17 cellular contexts compared by ENCODE assay signal in the genomic region with DNA sequence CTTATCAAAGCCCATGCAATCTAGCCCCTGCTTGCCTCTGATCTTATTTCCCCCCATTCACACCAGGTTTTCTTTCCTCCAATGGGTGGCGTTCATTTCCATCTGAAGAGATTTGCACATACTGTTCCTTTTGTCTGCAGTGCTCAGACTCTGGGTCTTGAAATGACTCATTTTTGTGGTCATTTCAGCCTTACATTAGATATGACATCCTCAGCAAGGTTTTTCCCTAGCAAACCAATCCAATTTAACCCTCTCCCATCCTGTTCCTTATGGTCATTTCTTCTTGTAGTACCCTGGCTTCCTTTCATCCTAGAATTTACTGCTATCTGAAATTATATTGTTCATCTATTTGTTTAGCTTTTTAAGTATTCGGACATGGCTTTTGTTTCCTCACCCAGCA. TPM values are rescaled to one million over a fixed set of nuclear protein-coding genes. Genes with fewer than 3 reads are reported as not detected.
A peak's percentile ranks its signal among the peaks of the same experiment; 100 is the strongest.
DNase-seq lines count a peak whose midpoint lies in the region; ATAC-seq, FAIRE-seq and TF ChIP-seq lines count a peak whose summit lies in the region.
"Had no signal": no experiment of that assay in that cellular context is flagged by ENCODE, and none has a peak within 500 bp of the region (broad histone marks: within the 10 kb centered on the region; RNA-seq: fewer than 3 reads in every experiment).

No MANE protein-coding gene starts in this region.

- no peaks in the 10 kb centered on the region for H4K20me1 ChIP-seq in HepG2 (ENCODE audit: insufficient read depth, low read length)

- DNase-seq in HepG2 (ENCODE audit: low spot score) (no peak), right lobe of liver (no peak), NCI-H1930 (lab: John Stamatoyannopoulos, UW) (no peak), NCI-H187 (lab: John Stamatoyannopoulos, UW) (no peak)
- no peak for DNase-seq in stimulated activated CD4-positive, alpha-beta T cell treated with anti-CD3 and anti-CD28 coated beads, Interleukin-1b, Interleukin-23, amount 100 ng/mL, for 48 hours
- no peak for DNase-seq in activated naive CD8-positive, alpha-beta T cell treated with anti-CD3 and anti-CD28 coated beads, Interleukin-2, amount 50 U/mL, for 24 hours
- DNase-seq: activated T-cell treated with anti-CD3 and anti-CD28 coated beads, Interleukin-2, amount 50 U/mL, for 1 hour; GDM1; NCI-H510A treated with DMSO at 0.1 percent for 48 hours had no signal

- in situ Hi-C loops in HepG2 (cut with HindIII; ENCODE audit: extremely low pct_ligation_motif_present, low pct_unique_long_range_greater_than_20kb): no loop called here

- TF ChIP-seq EP300 in HepG2 (IDR thresholded peaks at IDR 0.05; ENCODE audit: low read depth in 2 of 2, low read length in 2 of 2) (no peak), HepG2 (CRISPR knock-in tag; IDR thresholded peaks at IDR 0.05; ENCODE audit: borderline replicate concordance) (no peak)

- H3K27ac ChIP-seq in HepG2 (ENCODE audit: extremely low read length, insufficient read depth, low read length): no peak overlapping the region
- no peak overlapping the region for H3K27ac ChIP-seq in right lobe of liver

- no peaks in the 10 kb centered on the region for H3K27me3 Mint-ChIP-seq in activated naive CD8-positive, alpha-beta T cell treated with anti-CD3 and anti-CD28 coated beads, Interleukin-2, amount 50 U/mL, for 24 hours
- H3K27me3 Mint-ChIP-seq: central memory CD8-positive, alpha-beta T cell had no signal

- TF ChIP-seq CTCF in HepG2 (CRISPR knock-in tag; IDR thresholded peaks at IDR 0.05): no peak
- TF ChIP-seq CTCF in right lobe of liver (IDR thresholded peaks at IDR 0.05): no peak

- H3K36me3 Mint-ChIP-seq in activated naive CD8-positive, alpha-beta T cell treated with anti-CD3 and anti-CD28 coated beads, Interleukin-2, amount 50 U/mL, for 24 hours (ENCODE audit: low read depth): no peaks in the 10 kb centered on the region

- WGBS in HepG2 (ENCODE audit: low lambda C conversion rate): 97% methylated on average over 2 of the region's 2 CpGs
- WGBS in right lobe of liver (ENCODE audit: insufficient coverage, low coverage, low lambda C conversion rate, missing lambda C conversion rate): 64% methylated on average over 2 of the region's 2 CpGs

- TF ChIP-seq RAD21 in HepG2 (CRISPR knock-in tag; IDR thresholded peaks at IDR 0.05): no peak

- H3K27me3 ChIP-seq in HepG2 (ENCODE audit: control insufficient read depth in 1 of 2, insufficient read depth in 2 of 2, low read length in 2 of 2): no peaks in the 10 kb centered on the region
- H3K27me3 ChIP-seq in right lobe of liver: no peaks in the 10 kb centered on the region

- no peak overlapping the region for H3K4me2 ChIP-seq in HepG2 (ENCODE audit: low read depth, low read length)

- FAIRE-seq in HepG2 (lab: Jason Lieb, UNC): no peak
- FAIRE-seq: frontal cortex had no signal

- H3K4me3 ChIP-seq in HepG2 (replicated peaks in 1 of 3; ENCODE audit: insufficient read depth in 1 of 3, low read depth in 2 of 3, low read length in 3 of 3) (no peak overlapping the region), right lobe of liver (no peak overlapping the region)
- H3K4me3 ChIP-seq: lung had no signal

- H3K4me1 ChIP-seq in HepG2 (ENCODE audit: insufficient read depth, low read length) (peaks cover 9% of the 10 kb centered on the region; the same call in 1 of the 2 replicates), right lobe of liver (no peaks in the 10 kb centered on the region)

- TF ChIP-seq POLR2A in HepG2 (IDR thresholded peaks at IDR 0.05; ENCODE audit: insufficient read depth in 1 of 2, low read depth in 2 of 2, low read length in 2 of 2) (no peak), right lobe of liver (IDR thresholded peaks at IDR 0.05) (no peak)

- no peaks in the 10 kb centered on the region for H3K36me3 ChIP-seq in HepG2 (replicated peaks in 1 of 2; ENCODE audit: control insufficient read depth in 1 of 2, insufficient read depth in 2 of 2, low read length in 2 of 2)
- no peaks in the 10 kb centered on the region for H3K36me3 ChIP-seq in right lobe of liver

- no peak overlapping the region for H3K4me3 Mint-ChIP-seq in activated naive CD8-positive, alpha-beta T cell treated with anti-CD3 and anti-CD28 coated beads, Interleukin-2, amount 50 U/mL, for 24 hours
- H3K4me3 Mint-ChIP-seq: central memory CD8-positive, alpha-beta T cell had no signal

- POLR2A ChIA-PET in HepG2 (lab: Yijun Ruan, JAX): no interaction called here

- no peaks in the 10 kb centered on the region for H3K79me2 ChIP-seq in HepG2 (ENCODE audit: insufficient read depth, low read length)

- no peaks in the 10 kb centered on the region for H3K4me1 Mint-ChIP-seq in activated naive CD8-positive, alpha-beta T cell treated with anti-CD3 and anti-CD28 coated beads, Interleukin-2, amount 50 U/mL, for 24 hours
- H3K4me1 Mint-ChIP-seq: central memory CD8-positive, alpha-beta T cell had no signal

- no peak overlapping the region for H2AFZ ChIP-seq in HepG2 (ENCODE audit: low read length)

- no peak for ATAC-seq in HepG2
- no peak for ATAC-seq in right lobe of liver
- peak; percentile 75 for ATAC-seq in HG02973 (IDR thresholded peaks at IDR 0.05; ENCODE audit: unreplicated experiment)
- peak; percentile 49; the same call in 1 of the 3 replicates for ATAC-seq in SK-N-SH treated with all-trans-retinoic acid at 6 μM for 48 hours
- ATAC-seq in activated naive CD8-positive, alpha-beta T cell treated with anti-CD3 and anti-CD28 coated beads, Interleukin-2, amount 50 U/mL, for 24 hours: no peak

- no TSS peak for BruUV-seq in HepG2 (replicated peaks; lab: Mats Ljungman, UMichigan)

- no peak overlapping the region for H3K9ac ChIP-seq in HepG2 (ENCODE audit: insufficient read depth, low read depth, low read length)

- CTCF ChIA-PET in HepG2 (lab: Yijun Ruan, JAX; ENCODE audit: low intra/inter-chr PET ratio, low total read pairs): no interaction called here

- no peak overlapping the region for H3K27ac Mint-ChIP-seq in activated naive CD8-positive, alpha-beta T cell treated with anti-CD3 and anti-CD28 coated beads, Interleukin-2, amount 50 U/mL, for 24 hours

- H3K9me3 ChIP-seq in HepG2 (ENCODE audit: low read length) (no peaks in the 10 kb centered on the region), right lobe of liver (no peaks in the 10 kb centered on the region)

- H3K9me3 Mint-ChIP-seq in activated naive CD8-positive, alpha-beta T cell treated with anti-CD3 and anti-CD28 coated beads, Interleukin-2, amount 50 U/mL, for 24 hours: no peaks in the 10 kb centered on the region
- H3K9me3 Mint-ChIP-seq: central memory CD8-positive, alpha-beta T cell had no signal

- intact Hi-C loops in HepG2 (cut with micrococcal nuclease; ENCODE audit: unreplicated experiment): no loop called here
- intact Hi-C loops in right lobe of liver (cut with DNase I): no loop called here

TF ChIP-seq in HepG2, 621 proteins besides CTCF, POLR2A, EP300 and RAD21 (continues in another document):
- no peak for TF ChIP-seq CBX5 (CRISPR knock-in tag; IDR thresholded peaks at IDR 0.05; ENCODE audit: borderline replicate concordance)
- no peak for TF ChIP-seq IKZF4 (CRISPR knock-in tag; IDR thresholded peaks at IDR 0.05; ENCODE audit: borderline replicate concordance, low read depth, not compliant biosample characterization)
- TF ChIP-seq ZNF317 (CRISPR knock-in tag; IDR thresholded peaks at IDR 0.05): peak; percentile 31; the same call in 1 of the 2 replicates
- TF ChIP-seq ZNF160 (CRISPR knock-in tag; IDR thresholded peaks at IDR 0.05): no peak
- TF ChIP-seq ZNF282 (IDR thresholded peaks at IDR 0.05; ENCODE audit: partially characterized antibody): no peak
- TF ChIP-seq NR2C2 (CRISPR knock-in tag; IDR thresholded peaks at IDR 0.05; ENCODE audit: borderline replicate concordance): no peak

TF ChIP-seq in SK-N-SH treated with all-trans-retinoic acid at 6 μM for 48 hours, 23 proteins besides CTCF, POLR2A, EP300 and RAD21 (continues in another document):
- TF ChIP-seq GLIS3 (CRISPR knock-in tag; IDR thresholded peaks at IDR 0.05) (no peak), ZFP30 (CRISPR knock-in tag; IDR thresholded peaks at IDR 0.05) (no peak), TOX (CRISPR knock-in tag; IDR thresholded peaks at IDR 0.05; ENCODE audit: borderline replicate concordance) (no peak)
- TF ChIP-seq, protein P1, sequence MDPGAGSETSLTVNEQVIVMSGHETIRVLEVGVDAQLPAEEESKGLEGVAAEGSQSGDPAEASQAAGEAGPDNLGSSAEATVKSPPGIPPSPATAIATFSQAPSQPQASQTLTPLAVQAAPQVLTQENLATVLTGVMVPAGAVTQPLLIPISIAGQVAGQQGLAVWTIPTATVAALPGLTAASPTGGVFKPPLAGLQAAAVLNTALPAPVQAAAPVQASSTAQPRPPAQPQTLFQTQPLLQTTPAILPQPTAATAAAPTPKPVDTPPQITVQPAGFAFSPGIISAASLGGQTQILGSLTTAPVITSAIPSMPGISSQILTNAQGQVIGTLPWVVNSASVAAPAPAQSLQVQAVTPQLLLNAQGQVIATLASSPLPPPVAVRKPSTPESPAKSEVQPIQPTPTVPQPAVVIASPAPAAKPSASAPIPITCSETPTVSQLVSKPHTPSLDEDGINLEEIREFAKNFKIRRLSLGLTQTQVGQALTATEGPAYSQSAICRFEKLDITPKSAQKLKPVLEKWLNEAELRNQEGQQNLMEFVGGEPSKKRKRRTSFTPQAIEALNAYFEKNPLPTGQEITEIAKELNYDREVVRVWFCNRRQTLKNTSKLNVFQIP (CRISPR knock-in tag; IDR thresholded peaks at IDR 0.05; ENCODE audit: borderline replicate concordance, low read depth): no peak

RNA-seq across cellular contexts. Expression of a gene that starts 42.5 kb away (rescaled TPM):
- total RNA-seq in HepG2 (2016; rRNA removed; fragmentation: Illumina TruSeq; extraction: Trizol) (19.6 and 39.4 TPM in 2 replicates), right lobe of liver (not detected)
- total RNA-seq in HepG2 (2016; cell fraction: cytosol; rRNA removed; fragmentation: Illumina TruSeq; extraction: Trizol; ENCODE audit: low read depth): 2.4 and 3.5 TPM in 2 replicates
- total RNA-seq in HepG2 (2016; cell fraction: insoluble cytoplasmic fraction; rRNA removed; fragmentation: Illumina TruSeq; extraction: Trizol): 19.3 and 35.5 TPM in 2 replicates
- total RNA-seq in HepG2 (2016; cell fraction: membrane; rRNA removed; fragmentation: Illumina TruSeq; extraction: Trizol): 5.8 and 8.3 TPM in 2 replicates
- total RNA-seq in HepG2 (2016; cell fraction: nucleus; rRNA removed; fragmentation: Illumina TruSeq; extraction: Trizol): 141 and 149 TPM in 2 replicates
- 14.9 and 19.9 TPM in 2 replicates for polyA plus RNA-seq in HepG2 (2011; rRNA removed)
- 2.7 and 3.9 TPM in 2 replicates for polyA plus RNA-seq in HepG2 (2011; cell fraction: cytosol; rRNA removed)
- polyA plus RNA-seq in HepG2 (2011; cell fraction: nucleus; rRNA removed): 47.7 and 48.1 TPM in 2 replicates
- polyA plus RNA-seq in HepG2 (2012): 15.2 and 31.7 TPM in 2 replicates
- 0.17 and 0.38 TPM in 2 replicates for polyA plus RNA-seq in HepG2 (2016; cell fraction: cytosol; fragmentation: Illumina TruSeq; extraction: Trizol; ENCODE audit: low read depth)
- polyA plus RNA-seq in HepG2 (2016; cell fraction: insoluble cytoplasmic fraction; fragmentation: Illumina TruSeq; extraction: Trizol; ENCODE audit: low read depth): 6.1 and 6.6 TPM in 2 replicates
- polyA plus RNA-seq in HepG2 (2016; cell fraction: membrane; fragmentation: Illumina TruSeq; extraction: Trizol; ENCODE audit: low read depth): 0.72 and 1.3 TPM in 2 replicates
- polyA plus RNA-seq in HepG2 (2016; cell fraction: nucleus; fragmentation: Illumina TruSeq; extraction: Trizol; ENCODE audit: insufficient read depth, low read depth): 138 and 145 TPM in 2 replicates
- polyA minus RNA-seq in HepG2 (2011; rRNA and poly(A)+ RNA removed; ENCODE audit: low replicate concordance): 0.14 and 28.2 TPM in 2 replicates
- polyA minus RNA-seq in HepG2 (2011; cell fraction: cytosol; rRNA and poly(A)+ RNA removed): 7.8 and 8.3 TPM in 2 replicates
- polyA minus RNA-seq in HepG2 (2011; cell fraction: nucleus; rRNA and poly(A)+ RNA removed): 174 and 195 TPM in 2 replicates
- total RNA-seq: T-helper 2 cell treated with Interferon-gamma antibody and Interleukin-4, amounts not matched to agents 100 ng/mL and 5 ng/mL, for 36 hours; ureter had no signal
- polyA plus RNA-seq: AG04450 had no signal

Comparison
In these comparisons a context has a peak if more than half of its experiments do, and no peak if none do; other contexts are left out.
1. ATAC-seq: peak in HG02973 (single experiment) and SK-N-SH treated with all-trans-retinoic acid at 6 μM for 48 hours (single experiment); none in HepG2 (single experiment), right lobe of liver (0 of 4) and activated naive CD8-positive, alpha-beta T cell treated with anti-CD3 and anti-CD28 coated beads, Interleukin-2, amount 50 U/mL, for 24 hours (single experiment).